In the genomic region with DNA sequence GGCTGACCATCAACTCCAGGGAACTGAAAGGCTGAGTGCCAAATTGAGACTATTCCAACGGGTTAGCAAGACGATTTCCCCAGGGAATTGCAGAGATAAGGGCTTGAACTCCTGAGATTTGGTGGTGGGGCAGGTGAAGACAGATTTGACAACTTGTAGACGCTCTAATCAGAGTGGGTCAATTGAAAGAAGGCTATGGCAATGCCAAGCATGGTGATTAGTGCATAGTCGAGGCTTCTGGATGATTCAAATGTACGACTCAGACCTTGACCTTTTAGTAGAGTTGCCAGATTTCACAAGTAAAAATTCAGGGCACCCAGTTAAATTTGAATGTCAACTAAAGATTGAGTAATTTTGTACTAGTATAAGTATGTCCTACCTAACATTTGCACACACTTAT, we compare ENCODE assay signal across 1 cellular context.
TF ChIP-seq lines count a peak whose summit lies in the region.

No MANE protein-coding gene starts in this region.

TF ChIP-seq in WTC11, 78 proteins besides CTCF, POLR2A, EP300 and RAD21:
- TF ChIP-seq, protein P1, sequence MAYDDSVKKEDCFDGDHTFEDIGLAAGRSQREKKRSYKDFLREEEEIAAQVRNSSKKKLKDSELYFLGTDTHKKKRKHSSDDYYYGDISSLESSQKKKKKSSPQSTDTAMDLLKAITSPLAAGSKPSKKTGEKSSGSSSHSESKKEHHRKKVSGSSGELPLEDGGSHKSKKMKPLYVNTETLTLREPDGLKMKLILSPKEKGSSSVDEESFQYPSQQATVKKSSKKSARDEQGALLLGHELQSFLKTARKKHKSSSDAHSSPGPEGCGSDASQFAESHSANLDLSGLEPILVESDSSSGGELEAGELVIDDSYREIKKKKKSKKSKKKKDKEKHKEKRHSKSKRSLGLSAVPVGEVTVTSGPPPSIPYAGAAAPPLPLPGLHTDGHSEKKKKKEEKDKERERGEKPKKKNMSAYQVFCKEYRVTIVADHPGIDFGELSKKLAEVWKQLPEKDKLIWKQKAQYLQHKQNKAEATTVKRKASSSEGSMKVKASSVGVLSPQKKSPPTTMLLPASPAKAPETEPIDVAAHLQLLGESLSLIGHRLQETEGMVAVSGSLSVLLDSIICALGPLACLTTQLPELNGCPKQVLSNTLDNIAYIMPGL (CRISPR knock-in tag; IDR thresholded peaks at IDR 0.05): no peak
- TF ChIP-seq PRRX2 (CRISPR knock-in tag; IDR thresholded peaks at IDR 0.05): no peak
- TF ChIP-seq, protein P2, sequence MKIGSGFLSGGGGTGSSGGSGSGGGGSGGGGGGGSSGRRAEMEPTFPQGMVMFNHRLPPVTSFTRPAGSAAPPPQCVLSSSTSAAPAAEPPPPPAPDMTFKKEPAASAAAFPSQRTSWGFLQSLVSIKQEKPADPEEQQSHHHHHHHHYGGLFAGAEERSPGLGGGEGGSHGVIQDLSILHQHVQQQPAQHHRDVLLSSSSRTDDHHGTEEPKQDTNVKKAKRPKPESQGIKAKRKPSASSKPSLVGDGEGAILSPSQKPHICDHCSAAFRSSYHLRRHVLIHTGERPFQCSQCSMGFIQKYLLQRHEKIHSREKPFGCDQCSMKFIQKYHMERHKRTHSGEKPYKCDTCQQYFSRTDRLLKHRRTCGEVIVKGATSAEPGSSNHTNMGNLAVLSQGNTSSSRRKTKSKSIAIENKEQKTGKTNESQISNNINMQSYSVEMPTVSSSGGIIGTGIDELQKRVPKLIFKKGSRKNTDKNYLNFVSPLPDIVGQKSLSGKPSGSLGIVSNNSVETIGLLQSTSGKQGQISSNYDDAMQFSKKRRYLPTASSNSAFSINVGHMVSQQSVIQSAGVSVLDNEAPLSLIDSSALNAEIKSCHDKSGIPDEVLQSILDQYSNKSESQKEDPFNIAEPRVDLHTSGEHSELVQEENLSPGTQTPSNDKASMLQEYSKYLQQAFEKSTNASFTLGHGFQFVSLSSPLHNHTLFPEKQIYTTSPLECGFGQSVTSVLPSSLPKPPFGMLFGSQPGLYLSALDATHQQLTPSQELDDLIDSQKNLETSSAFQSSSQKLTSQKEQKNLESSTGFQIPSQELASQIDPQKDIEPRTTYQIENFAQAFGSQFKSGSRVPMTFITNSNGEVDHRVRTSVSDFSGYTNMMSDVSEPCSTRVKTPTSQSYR (CRISPR knock-in tag; IDR thresholded peaks at IDR 0.05): no peak
- no peak for TF ChIP-seq TP53 (CRISPR knock-in tag; IDR thresholded peaks at IDR 0.05)
- no peak for TF ChIP-seq ZBTB43 (CRISPR knock-in tag; IDR thresholded peaks at IDR 0.05)
- no peak for TF ChIP-seq RORB (CRISPR knock-in tag; IDR thresholded peaks at IDR 0.05)
- TF ChIP-seq IRF1 (CRISPR knock-in tag; IDR thresholded peaks at IDR 0.05): no peak
- TF ChIP-seq, protein P3, sequence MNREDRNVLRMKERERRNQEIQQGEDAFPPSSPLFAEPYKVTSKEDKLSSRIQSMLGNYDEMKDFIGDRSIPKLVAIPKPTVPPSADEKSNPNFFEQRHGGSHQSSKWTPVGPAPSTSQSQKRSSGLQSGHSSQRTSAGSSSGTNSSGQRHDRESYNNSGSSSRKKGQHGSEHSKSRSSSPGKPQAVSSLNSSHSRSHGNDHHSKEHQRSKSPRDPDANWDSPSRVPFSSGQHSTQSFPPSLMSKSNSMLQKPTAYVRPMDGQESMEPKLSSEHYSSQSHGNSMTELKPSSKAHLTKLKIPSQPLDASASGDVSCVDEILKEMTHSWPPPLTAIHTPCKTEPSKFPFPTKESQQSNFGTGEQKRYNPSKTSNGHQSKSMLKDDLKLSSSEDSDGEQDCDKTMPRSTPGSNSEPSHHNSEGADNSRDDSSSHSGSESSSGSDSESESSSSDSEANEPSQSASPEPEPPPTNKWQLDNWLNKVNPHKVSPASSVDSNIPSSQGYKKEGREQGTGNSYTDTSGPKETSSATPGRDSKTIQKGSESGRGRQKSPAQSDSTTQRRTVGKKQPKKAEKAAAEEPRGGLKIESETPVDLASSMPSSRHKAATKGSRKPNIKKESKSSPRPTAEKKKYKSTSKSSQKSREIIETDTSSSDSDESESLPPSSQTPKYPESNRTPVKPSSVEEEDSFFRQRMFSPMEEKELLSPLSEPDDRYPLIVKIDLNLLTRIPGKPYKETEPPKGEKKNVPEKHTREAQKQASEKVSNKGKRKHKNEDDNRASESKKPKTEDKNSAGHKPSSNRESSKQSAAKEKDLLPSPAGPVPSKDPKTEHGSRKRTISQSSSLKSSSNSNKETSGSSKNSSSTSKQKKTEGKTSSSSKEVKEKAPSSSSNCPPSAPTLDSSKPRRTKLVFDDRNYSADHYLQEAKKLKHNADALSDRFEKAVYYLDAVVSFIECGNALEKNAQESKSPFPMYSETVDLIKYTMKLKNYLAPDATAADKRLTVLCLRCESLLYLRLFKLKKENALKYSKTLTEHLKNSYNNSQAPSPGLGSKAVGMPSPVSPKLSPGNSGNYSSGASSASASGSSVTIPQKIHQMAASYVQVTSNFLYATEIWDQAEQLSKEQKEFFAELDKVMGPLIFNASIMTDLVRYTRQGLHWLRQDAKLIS (CRISPR knock-in tag; IDR thresholded peaks at IDR 0.05; ENCODE audit: borderline replicate concordance): no peak
- TF ChIP-seq GTF2I (CRISPR knock-in tag; conservative IDR thresholded peaks at IDR 0.05): no peak
- TF ChIP-seq AR (CRISPR knock-in tag; IDR thresholded peaks at IDR 0.05): no peak
- TF ChIP-seq NR3C1 (CRISPR knock-in tag; conservative IDR thresholded peaks at IDR 0.05; ENCODE audit: low read depth): no peak
